ENCODE assay signal across 9 cellular contexts in the genomic region with DNA sequence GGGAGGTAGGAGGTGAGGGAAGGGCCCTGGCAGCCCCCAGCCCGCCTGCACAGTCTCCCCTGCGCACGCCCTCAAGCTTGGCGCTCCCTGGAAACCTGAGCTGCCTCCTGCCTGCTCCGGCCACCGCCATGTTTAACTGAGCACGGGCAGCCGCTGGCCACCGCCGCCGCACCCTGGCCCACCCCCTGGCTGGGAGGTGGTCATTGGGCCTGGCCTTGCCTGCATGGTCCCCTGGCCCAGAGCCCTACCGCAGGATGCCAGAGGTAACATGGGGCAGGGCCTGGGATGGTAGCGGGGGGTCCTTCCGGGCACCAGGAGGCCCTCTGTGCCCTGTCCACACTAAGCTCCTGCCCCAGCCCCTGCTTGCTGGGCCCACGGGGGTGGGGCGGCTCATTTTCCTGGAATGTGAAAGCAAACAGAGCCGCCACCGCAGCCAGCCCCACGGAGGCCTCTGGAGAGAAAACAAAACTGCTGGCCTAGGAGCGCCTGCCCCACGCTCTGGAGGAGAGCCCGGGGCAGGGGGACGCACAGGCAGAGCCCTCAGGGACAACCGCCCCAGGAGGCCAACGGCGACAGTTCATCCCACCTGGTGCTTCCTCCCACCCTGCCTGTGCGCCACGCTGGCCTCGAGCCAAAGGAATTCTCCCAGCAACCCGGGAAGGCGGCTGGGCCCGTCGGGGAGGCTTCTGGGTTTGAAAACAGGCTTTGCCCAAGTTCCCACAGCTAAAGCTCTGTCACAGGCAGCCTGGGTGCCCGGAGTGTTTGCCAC. TPM values are rescaled to one million over a fixed set of nuclear protein-coding genes. Genes with fewer than 3 reads are reported as not detected.
DNase-seq lines count a peak whose midpoint lies in the region; ATAC-seq and TF ChIP-seq lines count a peak whose summit lies in the region.
"Had no signal": no experiment of that assay in that cellular context is flagged by ENCODE, and none has a peak within 500 bp of the region (broad histone marks: within the 10 kb centered on the region; RNA-seq: fewer than 3 reads in every experiment).

No MANE protein-coding gene starts in this region.

- no TSS peak for BruUV-seq in HCT116 (replicated peaks; lab: Mats Ljungman, UMichigan)

- 56 to 81% (median 68%) methylated on average over 9 to 34 of the region's 34 CpGs for WGBS in spleen, 5 donors

- H3K9me3 ChIP-seq in HCT116 (ENCODE audit: control insufficient read depth in 1 of 2, insufficient read depth in 1 of 2, low read depth in 1 of 2, low read length in 2 of 2) (no peaks in the 10 kb centered on the region), right atrium auricular region (no peaks in the 10 kb centered on the region), spleen (no peaks in the 10 kb centered on the region), HAP-1 (no peaks in the 10 kb centered on the region)

- CTCF ChIA-PET in HCT116 (lab: Charles Lee), result no interaction called here

- no peak overlapping the region for H3K9ac ChIP-seq in HCT116 (ENCODE audit: low read length)

- no peak for TF ChIP-seq RAD21 in HCT116 (IDR thresholded peaks at IDR 0.05; ENCODE audit: low read depth)

- no peak overlapping the region for H3K4me2 ChIP-seq in HCT116 (ENCODE audit: low read length)

- no peaks in the 10 kb centered on the region for H3K79me2 ChIP-seq in HCT116 (ENCODE audit: insufficient read depth, low read length)

- RAD21 ChIA-PET in HCT116 (lab: Charles Lee; ENCODE audit: low non-redundant PET in 1 of 2, low total read pairs in 2 of 2, uncharacterized antibody in 2 of 2, unreplicated experiment in 2 of 2), result no interaction called here

- H3K27ac ChIP-seq in HCT116 (ENCODE audit: low read depth, low read length) (peak overlapping the region; percentile 26; the same call in 1 of the 2 replicates), right atrium auricular region (peak overlapping the region; percentile 85), spleen (peak overlapping the region; percentile 63 to 85 (median 78))

- TF ChIP-seq POLR2A in HCT116 (IDR thresholded peaks at IDR 0.05; ENCODE audit: borderline replicate concordance, extremely low read depth, insufficient read depth, insufficient read length), result no peak
- no peak for TF ChIP-seq POLR2A in spleen (IDR thresholded peaks at IDR 0.05)

- H3K36me3 ChIP-seq in HCT116 (ENCODE audit: control insufficient read depth in 1 of 2, insufficient read depth in 2 of 2, low read length in 2 of 2) (no peaks in the 10 kb centered on the region), right atrium auricular region (peaks cover 41% of the 10 kb centered on the region), spleen (peaks cover 0 to 34% (median 4%) of the 10 kb centered on the region in 6 donors), HAP-1 (replicated peaks) (peaks cover 6% of the 10 kb centered on the region)

- H3K27me3 ChIP-seq in HCT116 (ENCODE audit: insufficient read depth, low read length), result no peaks in the 10 kb centered on the region
- H3K27me3 ChIP-seq in right atrium auricular region, result no peaks in the 10 kb centered on the region
- peaks cover 0 to 13% (median 0%) of the 10 kb centered on the region in 7 donors for H3K27me3 ChIP-seq in spleen (replicated peaks in 1 of 7)
- no peaks in the 10 kb centered on the region for H3K27me3 ChIP-seq in HAP-1 (ENCODE audit: low read depth)

- H3K4me1 ChIP-seq in HCT116 (ENCODE audit: control insufficient read depth in 1 of 2, insufficient read depth in 2 of 2, low read length in 2 of 2) (peaks cover 0 to 10% of the 10 kb centered on the region in 2 experiments; a peak in 1 of 4 replicates), right atrium auricular region (peaks cover 0 to 81% of the 10 kb centered on the region in 2 donors), spleen (peaks cover 23 to 97% (median 80%) of the 10 kb centered on the region in 6 donors), HAP-1 (no peaks in the 10 kb centered on the region)

- ATAC-seq in HCT116 (no peak), SK-N-SH treated with all-trans-retinoic acid at 6 μM for 48 hours (peak; percentile 36), GM21526 (IDR thresholded peaks at IDR 0.05; ENCODE audit: low FRiP score, unreplicated experiment) (no peak), GM19324 (IDR thresholded peaks at IDR 0.05; ENCODE audit: low FRiP score, unreplicated experiment) (no peak), GM18519 (IDR thresholded peaks at IDR 0.05; ENCODE audit: low FRiP score, unreplicated experiment) (no peak)

- H3K4me3 ChIP-seq in HCT116 (replicated peaks in 1 of 2; ENCODE audit: low read depth in 1 of 2, low read length in 2 of 2), result no peak overlapping the region
- H3K4me3 ChIP-seq in right atrium auricular region, result peak overlapping the region; percentile 27 to 50
- peak overlapping the region in 4 of 8 donors; percentile 12 to 49 (median 31) for H3K4me3 ChIP-seq in spleen
- H3K4me3 ChIP-seq in HAP-1, result no peak overlapping the region

- no peak for TF ChIP-seq CTCF in HCT116 (IDR thresholded peaks at IDR 0.05 in 2 of 3, conservative IDR thresholded peaks at IDR 0.05 in 1 of 3; ENCODE audit: borderline replicate concordance in 1 of 3, insufficient read depth in 1 of 3, low read depth in 2 of 3, low read length in 2 of 3)
- no peak for TF ChIP-seq CTCF in right atrium auricular region (IDR thresholded peaks at IDR 0.05)
- no peak for TF ChIP-seq CTCF in spleen (IDR thresholded peaks at IDR 0.05 in 8 of 11, conservative IDR thresholded peaks at IDR 0.05 in 3 of 11)

- H3K9me2 ChIP-seq in HCT116 (ENCODE audit: insufficient read depth), result no peaks in the 10 kb centered on the region

- intact Hi-C loops in HCT116 (cut with micrococcal nuclease), result no loop called here
- intact Hi-C loops in spleen (cut with DNase I; ENCODE audit: low total_unique reads), result no loop called here

- DNase-seq in HCT116 (ENCODE audit: low read depth, low spot score) (no peak), right atrium auricular region (ENCODE audit: low spot score) (no peak), spleen (no peak), HAP-1 (ENCODE audit: low spot score in 2 of 2) (no peak)

- H4K20me1 ChIP-seq in HCT116 (ENCODE audit: insufficient read depth), result no peaks in the 10 kb centered on the region

- POLR2A ChIA-PET in HCT116 (lab: Charles Lee), result no interaction called here

- no peak overlapping the region for H2AFZ ChIP-seq in HCT116 (ENCODE audit: low read depth, low read length, poor library complexity, severe bottlenecking)

- in situ Hi-C loops in HAP-1 (cut with MboI; ENCODE audit: low sequenced_read_pairs), result no loop called here

TF ChIP-seq in HCT116, 20 proteins besides CTCF, POLR2A, EP300 and RAD21 (continues in another document):
- TF ChIP-seq, protein P1, sequence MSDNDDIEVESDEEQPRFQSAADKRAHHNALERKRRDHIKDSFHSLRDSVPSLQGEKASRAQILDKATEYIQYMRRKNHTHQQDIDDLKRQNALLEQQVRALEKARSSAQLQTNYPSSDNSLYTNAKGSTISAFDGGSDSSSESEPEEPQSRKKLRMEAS (IDR thresholded peaks at IDR 0.05), result no peak
- no peak for TF ChIP-seq EZH2phosphoT487 (IDR thresholded peaks at IDR 0.05; ENCODE audit: borderline replicate concordance)
- TF ChIP-seq FOSL1 (IDR thresholded peaks at IDR 0.05; ENCODE audit: low read depth), result no peak
- TF ChIP-seq, protein P2, sequence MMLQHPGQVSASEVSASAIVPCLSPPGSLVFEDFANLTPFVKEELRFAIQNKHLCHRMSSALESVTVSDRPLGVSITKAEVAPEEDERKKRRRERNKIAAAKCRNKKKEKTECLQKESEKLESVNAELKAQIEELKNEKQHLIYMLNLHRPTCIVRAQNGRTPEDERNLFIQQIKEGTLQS (IDR thresholded peaks at IDR 0.05), result no peak
- no peak for TF ChIP-seq YY1 (IDR thresholded peaks at IDR 0.05; ENCODE audit: extremely low read depth, insufficient replicate concordance, low read depth, low read length)

TF ChIP-seq in SK-N-SH treated with all-trans-retinoic acid at 6 μM for 48 hours, 23 proteins besides CTCF, POLR2A, EP300 and RAD21:
- TF ChIP-seq CSDC2 (CRISPR knock-in tag; IDR thresholded peaks at IDR 0.05) (no peak), GLIS3 (CRISPR knock-in tag; IDR thresholded peaks at IDR 0.05) (no peak), ZFP30 (CRISPR knock-in tag; IDR thresholded peaks at IDR 0.05) (no peak)
TF ChIP-seq in SK-N-SH treated with all-trans-retinoic acid at 6 μM for 48 hours: peak in this region for 0.

RNA-seq across cellular contexts. Expression of a gene that starts 8.9 kb away (rescaled TPM):
- 58.4 TPM for total RNA-seq in HCT116 (2021; ENCODE audit: unreplicated experiment)
- 45.9 and 52.4 TPM in 2 replicates for polyA plus RNA-seq in HCT116 (2012)
- total RNA-seq in right atrium auricular region, result 100 to 1,000 TPM; 187 to 213 TPM
- total RNA-seq in spleen, result 100 to 1,000 TPM in 4 of 7 donors, 10 to 100 TPM in 3; 62.4 to 179 (median 126) TPM
- polyA plus RNA-seq in spleen, result 100 to 1,000 TPM in 1 of 3 donors, 10 to 100 TPM in 2; 64.6 to 218 (median 71.2) TPM

RNA-seq across cellular contexts. Expression of a gene that starts 12.0 kb away (rescaled TPM):
- total RNA-seq in HCT116 (2021; ENCODE audit: unreplicated experiment) (40.1 TPM), right atrium auricular region (10 to 100 TPM; 10.3 to 17.7 TPM), spleen (10 to 100 TPM in 6 of 7 donors, 1 to 10 TPM in 1; 9.6 to 29.6 (median 20.0) TPM)
- polyA plus RNA-seq in HCT116 (2012), result 27.3 and 28.3 TPM in 2 replicates
- polyA plus RNA-seq in spleen, result 10 to 100 TPM; 31.3 to 52.1 (median 37.0) TPM

RNA-seq across cellular contexts. Expression of a gene that starts 12.2 kb away (rescaled TPM):
- total RNA-seq in HCT116 (2021; ENCODE audit: unreplicated experiment) (74.1 TPM), right atrium auricular region (10 to 100 TPM; 42.4 to 43.2 TPM), spleen (100 to 1,000 TPM in 4 of 7 donors, 10 to 100 TPM in 3; 63.8 to 185 (median 103) TPM)
- 62.2 and 63.0 TPM in 2 replicates for polyA plus RNA-seq in HCT116 (2012)
- polyA plus RNA-seq in spleen, result 10 to 100 TPM; 20.7 to 82.0 (median 53.3) TPM

RNA-seq across cellular contexts. Expression of a gene that starts 16.0 kb away (rescaled TPM):
- 226 TPM for total RNA-seq in HCT116 (2021; ENCODE audit: unreplicated experiment)
- 110 and 125 TPM in 2 replicates for polyA plus RNA-seq in HCT116 (2012)
- total RNA-seq in right atrium auricular region, result not detected
- 1 to 10 TPM in 1 of 7 donors, under 1 TPM in 3, not detected in 3; 0.51 to 1.9 (median 0.89) TPM for total RNA-seq in spleen
- 1 to 10 TPM in 2 of 3 donors, under 1 TPM in 1; 0.30 to 2.5 (median 2.3) TPM for polyA plus RNA-seq in spleen
- polyA plus RNA-seq: keratinocyte had no signal

RNA-seq across cellular contexts. Expression of a gene that starts 26.0 kb away (rescaled TPM):
- total RNA-seq in HCT116 (2021; ENCODE audit: unreplicated experiment) (57.4 TPM), right atrium auricular region (10 to 100 TPM; 11.4 to 19.9 TPM), spleen (10 to 100 TPM; 34.6 to 56.2 (median 47.2) TPM)
- polyA plus RNA-seq in HCT116 (2012), result 32.0 and 33.0 TPM in 2 replicates
- polyA plus RNA-seq in spleen, result 10 to 100 TPM; 21.8 to 45.5 (median 29.0) TPM

Comparison
In these comparisons a context has a peak if more than half of its experiments do, and no peak if none do; other contexts are left out.
1. H3K27ac ChIP-seq: peak in every context shown above with its lines; median percentile 85 in right atrium auricular region; 78 in spleen; 26 in HCT116.
2. H3K4me3 ChIP-seq: peak in right atrium auricular region (2 of 2); none in HCT116 (0 of 2) and HAP-1 (single experiment).